1 cellular context compared by ENCODE assay signal in genomic region chr10:91289295-91289694, GRCh38.
TF ChIP-seq lines count a peak whose summit lies in the region.

No MANE protein-coding gene starts in this region.

TF ChIP-seq in K562, 482 proteins besides CTCF, POLR2A, EP300 and RAD21 (continued from another document and continues in another):
- TF ChIP-seq RERE (CRISPR knock-in tag; IDR thresholded peaks at IDR 0.05; ENCODE audit: borderline replicate concordance) (no peak), ZBTB40 (IDR thresholded peaks at IDR 0.05) (no peak), ZBTB40 (CRISPR knock-in tag; IDR thresholded peaks at IDR 0.05) (no peak), BACH1 (tag; IDR thresholded peaks at IDR 0.05) (no peak), ZNF780A (CRISPR knock-in tag; IDR thresholded peaks at IDR 0.05) (no peak), ZNF316 (IDR thresholded peaks at IDR 0.05) (peak; percentile 89), E2F5 (CRISPR knock-in tag; IDR thresholded peaks at IDR 0.05) (no peak), MAFG (tag; conservative IDR thresholded peaks at IDR 0.05) (peak; percentile 85), NR4A1 (CRISPR knock-in tag; IDR thresholded peaks at IDR 0.05) (no peak), NR4A1 (tag; IDR thresholded peaks at IDR 0.05) (no peak), KAT8 (IDR thresholded peaks at IDR 0.05; ENCODE audit: low read depth) (no peak), GATAD2B (IDR thresholded peaks at IDR 0.05; ENCODE audit: borderline replicate concordance) (no peak), MNT (conservative IDR thresholded peaks at IDR 0.05) (no peak), BCL6 (CRISPR knock-in tag; IDR thresholded peaks at IDR 0.05) (no peak), MAFF (IDR thresholded peaks at IDR 0.05; ENCODE audit: low read length) (peak; percentile 89), TAF9B (IDR thresholded peaks at IDR 0.05; ENCODE audit: partially characterized antibody) (no peak), ARID3A (IDR thresholded peaks at IDR 0.05; ENCODE audit: borderline replicate concordance, low read depth, low read length) (no peak), HMG20B (CRISPR knock-in tag; IDR thresholded peaks at IDR 0.05) (no peak), ZNF239 (CRISPR knock-in tag; IDR thresholded peaks at IDR 0.05) (no peak), ZNF395 (CRISPR knock-in tag; IDR thresholded peaks at IDR 0.05) (no peak), CGGBP1 (CRISPR knock-in tag; IDR thresholded peaks at IDR 0.05) (no peak), HIVEP1 (CRISPR knock-in tag; IDR thresholded peaks at IDR 0.05) (no peak), E4F1 (CRISPR knock-in tag; IDR thresholded peaks at IDR 0.05; ENCODE audit: borderline replicate concordance) (no peak), PHF20 (IDR thresholded peaks at IDR 0.05; ENCODE audit: partially characterized antibody) (no peak), MAFK (IDR thresholded peaks at IDR 0.05; ENCODE audit: low read length) (peak; percentile 91), CBX8 (IDR thresholded peaks at IDR 0.05; ENCODE audit: borderline replicate concordance, extremely low read depth, low read depth, low read length, poor library complexity, severe bottlenecking) (no peak), C11orf30 (IDR thresholded peaks at IDR 0.05; ENCODE audit: low read depth) (peak; percentile 83)
